14 cellular contexts compared by ENCODE assay signal in genomic region chr20:41462372-41463161, GRCh38.
DNase-seq lines count a peak whose midpoint lies in the region; ATAC-seq and TF ChIP-seq lines count a peak whose summit lies in the region.
"Had no signal": no experiment of that assay in that cellular context is flagged by ENCODE, and none has a peak within 500 bp of the region (broad histone marks: within the 10 kb centered on the region; RNA-seq: fewer than 3 reads in every experiment).

No MANE protein-coding gene starts in this region.

- TF ChIP-seq POLR2A in body of pancreas (IDR thresholded peaks at IDR 0.05): no peak

- TF ChIP-seq CTCF in body of pancreas (IDR thresholded peaks at IDR 0.05) (no peak), foreskin keratinocyte (conservative IDR thresholded peaks at IDR 0.05) (no peak)

- H3K27me3 ChIP-seq in body of pancreas (no peaks in the 10 kb centered on the region), foreskin keratinocyte (no peaks in the 10 kb centered on the region)

- no peak overlapping the region for H3K4me3 ChIP-seq in body of pancreas

- H3K27me3 Mint-ChIP-seq in stimulated activated naive CD8-positive, alpha-beta T cell treated with anti-CD3 and anti-CD28 coated beads, Interleukin-15, amount 100 ng/mL, for 72 hours: no peaks in the 10 kb centered on the region

- intact Hi-C loops in body of pancreas (cut with DNase I): no loop called here

- H3K4me1 ChIP-seq in body of pancreas (no peaks in the 10 kb centered on the region), foreskin keratinocyte (no peaks in the 10 kb centered on the region)

- no peaks in the 10 kb centered on the region for H3K36me3 ChIP-seq in body of pancreas (replicated peaks in 1 of 2; ENCODE audit: insufficient read depth in 1 of 2, low read depth in 2 of 2)

- no peaks in the 10 kb centered on the region for H3K9me3 ChIP-seq in body of pancreas

- peak overlapping the region in 1 of 2 donors; percentile 66 for H3K27ac Mint-ChIP-seq in stimulated activated naive CD8-positive, alpha-beta T cell treated with anti-CD3 and anti-CD28 coated beads, Interleukin-15, amount 100 ng/mL, for 72 hours

- H3K27ac ChIP-seq in body of pancreas: no peak overlapping the region
- no peak overlapping the region for H3K27ac ChIP-seq in foreskin keratinocyte

- H3K9me3 Mint-ChIP-seq in stimulated activated naive CD8-positive, alpha-beta T cell treated with anti-CD3 and anti-CD28 coated beads, Interleukin-15, amount 100 ng/mL, for 72 hours: peaks cover 0 to 19% of the 10 kb centered on the region in 2 donors

- no peak for DNase-seq in stimulated activated naive CD8-positive, alpha-beta T cell treated with anti-CD3 and anti-CD28 coated beads, Interleukin-15, amount 100 ng/mL, for 72 hours
- DNase-seq in stimulated activated naive CD8-positive, alpha-beta T cell treated with anti-CD3 and anti-CD28 coated beads, Interleukin-15, Interleukin-2, amounts not matched to agents 100 U/mL and 50 U/mL, for 24 hours: no peak
- no peak for DNase-seq in activated CD4-positive, CD25-positive, alpha-beta regulatory T cell (lab: John Stamatoyannopoulos, UW)
- no peak for DNase-seq in body of pancreas
- no peak for DNase-seq in foreskin keratinocyte
- DNase-seq in NCI-H2171 (lab: John Stamatoyannopoulos, UW): no peak
- DNase-seq: activated gamma-delta T cell treated with Interleukin-2 at 50 U/mL for 16 hours; Calu3; effector CD8-positive, alpha-beta T cell; foreskin fibroblast; NCI-H1105 treated with DMSO at 0.1 percent for 48 hours; trophoblast cell had no signal

- H3K4me1 Mint-ChIP-seq in stimulated activated naive CD8-positive, alpha-beta T cell treated with anti-CD3 and anti-CD28 coated beads, Interleukin-15, amount 100 ng/mL, for 72 hours: peaks cover 14% of the 10 kb centered on the region

- peak; percentile 78 for ATAC-seq in stimulated activated naive CD8-positive, alpha-beta T cell treated with anti-CD3 and anti-CD28 coated beads, Interleukin-15, amount 100 ng/mL, for 72 hours
- no peak for ATAC-seq in stimulated activated naive CD8-positive, alpha-beta T cell treated with anti-CD3 and anti-CD28 coated beads, Interleukin-15, Interleukin-2, amounts not matched to agents 100 U/mL and 50 U/mL, for 24 hours
- ATAC-seq in GM21723 (IDR thresholded peaks at IDR 0.05; ENCODE audit: unreplicated experiment) (peak; percentile 79), HG03378 (IDR thresholded peaks at IDR 0.05; ENCODE audit: unreplicated experiment) (peak; percentile 61), body of pancreas (no peak), foreskin keratinocyte (no peak)

- no peak overlapping the region for H3K4me3 Mint-ChIP-seq in stimulated activated naive CD8-positive, alpha-beta T cell treated with anti-CD3 and anti-CD28 coated beads, Interleukin-15, amount 100 ng/mL, for 72 hours

- 93 to 96% methylated on average over 6 of the region's 6 CpGs for WGBS in body of pancreas, 2 donors

Comparison
In these comparisons a context has a peak if more than half of its experiments do, and no peak if none do; other contexts are left out.
1. ATAC-seq: peak in stimulated activated naive CD8-positive, alpha-beta T cell treated with anti-CD3 and anti-CD28 coated beads, Interleukin-15, amount 100 ng/mL, for 72 hours (single experiment), GM21723 (single experiment) and HG03378 (single experiment); none in stimulated activated naive CD8-positive, alpha-beta T cell treated with anti-CD3 and anti-CD28 coated beads, Interleukin-15, Interleukin-2, amounts not matched to agents 100 U/mL and 50 U/mL, for 24 hours (single experiment), body of pancreas (single experiment) and foreskin keratinocyte (single experiment).